ENCODE assay signal across 10 cellular contexts in the genomic region with DNA sequence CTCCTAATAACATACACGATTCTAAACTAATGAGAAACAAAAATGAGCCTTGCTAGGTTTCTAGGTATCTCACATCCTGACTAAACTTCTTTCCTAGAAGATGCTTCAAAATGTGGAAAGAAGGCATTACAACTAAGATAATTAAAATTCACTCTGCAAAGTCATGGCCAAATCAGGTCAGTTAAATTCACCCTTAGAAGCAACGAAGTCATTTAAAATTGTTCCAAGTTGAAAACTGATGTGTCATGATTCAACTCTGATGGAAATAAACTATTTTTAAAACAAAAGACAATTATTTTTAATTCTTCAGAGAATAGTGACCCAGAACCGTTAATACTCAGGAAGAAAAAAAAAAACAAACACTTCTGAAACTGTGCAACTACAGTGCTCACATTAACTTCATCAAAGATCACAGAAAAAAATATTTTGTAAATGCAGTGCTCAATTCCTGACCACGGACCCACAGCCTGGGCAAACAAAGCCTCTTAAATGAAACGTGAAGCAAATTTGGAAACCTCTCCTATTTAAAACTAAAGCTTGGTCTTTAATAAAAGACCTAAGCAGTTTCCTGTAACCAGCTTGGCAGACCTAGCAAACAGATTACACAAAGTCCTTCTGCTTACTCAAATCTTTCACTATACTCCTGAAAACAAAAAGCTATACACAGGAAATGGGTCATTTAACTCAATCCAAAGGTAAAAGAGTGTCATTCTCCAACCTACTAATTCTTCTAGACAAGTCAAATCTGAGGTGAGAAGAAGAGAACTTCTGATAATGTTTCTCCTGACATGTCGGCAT. TPM values are rescaled to one million over a fixed set of nuclear protein-coding genes. Genes with fewer than 3 reads are reported as not detected.
A peak's percentile ranks its signal among the peaks of the same experiment; 100 is the strongest.
DNase-seq lines count a peak whose midpoint lies in the region; ATAC-seq and TF ChIP-seq lines count a peak whose summit lies in the region.
"Had no signal": no experiment of that assay in that cellular context is flagged by ENCODE, and none has a peak within 500 bp of the region (broad histone marks: within the 10 kb centered on the region; RNA-seq: fewer than 3 reads in every experiment).

No MANE protein-coding gene starts in this region.

- DNase-seq in DMS53 (lab: John Stamatoyannopoulos, UW) (peak; percentile 15), DMS53 treated with DMSO at 0.1 percent for 48 hours (lab: John Stamatoyannopoulos, UW; ENCODE audit: unreplicated experiment) (no peak), PC-9 (no peak), fibroblast of mammary gland (ENCODE audit: low read depth) (peak; percentile 38), putamen (ENCODE audit: low spot score) (peak; percentile 39), Calu3 (no peak), psoas muscle (no peak)
- DNase-seq: activated CD4-positive, alpha-beta T cell treated with anti-CD3 and anti-CD28 coated beads for 48 hours; substantia nigra had no signal

- 19 to 28% (median 23%) methylated on average over 6 of the region's 6 CpGs for WGBS in psoas muscle, 3 donors

- TF ChIP-seq CTCF in PC-9 (conservative IDR thresholded peaks at IDR 0.05), result no peak
- TF ChIP-seq CTCF in fibroblast of mammary gland (conservative IDR thresholded peaks at IDR 0.05; ENCODE audit: control insufficient read depth, insufficient read depth, low read depth, low read length), result no peak
- no peak for TF ChIP-seq CTCF in Calu3 (IDR thresholded peaks at IDR 0.05; ENCODE audit: unreplicated experiment)
- TF ChIP-seq CTCF in psoas muscle (IDR thresholded peaks at IDR 0.05), result no peak

- H3K79me2 ChIP-seq in PC-9 (ENCODE audit: low read depth), result no peaks in the 10 kb centered on the region

- H3K27ac Mint-ChIP-seq in Calu3 (ENCODE audit: unreplicated experiment), result no peak overlapping the region

- H4K20me1 ChIP-seq in PC-9 (ENCODE audit: insufficient read depth), result no peaks in the 10 kb centered on the region

- H3K4me1 ChIP-seq in PC-9 (replicated peaks; ENCODE audit: insufficient read depth) (no peaks in the 10 kb centered on the region), psoas muscle (peaks cover 5% of the 10 kb centered on the region)

- H3K4me2 ChIP-seq in PC-9, result no peak overlapping the region

- POLR2A ChIA-PET in PC-9 (lab: Charles Lee; ENCODE audit: unreplicated experiment), result no interaction called here

- H3K9me3 ChIP-seq in PC-9 (ENCODE audit: insufficient read depth, low read depth), result peaks cover 3% of the 10 kb centered on the region; the same call in 1 of the 2 replicates
- no peaks in the 10 kb centered on the region for H3K9me3 ChIP-seq in psoas muscle

- H3K9me2 ChIP-seq in PC-9 (ENCODE audit: insufficient read depth), result 0 out of 2 replicates have a peak, but pooled peaks cover 5% of the 10 kb centered on the region

- no peaks in the 10 kb centered on the region for H3K36me3 Mint-ChIP-seq in Calu3 (ENCODE audit: insufficient read depth, unreplicated experiment)

- H3F3A ChIP-seq in PC-9 (ENCODE audit: insufficient read depth, low read depth), result no peaks in the 10 kb centered on the region

- no peaks in the 10 kb centered on the region for H3K9me3 Mint-ChIP-seq in Calu3 (ENCODE audit: low read depth, unreplicated experiment)

- H3K4me3 ChIP-seq in PC-9 (no peak overlapping the region), fibroblast of mammary gland (ENCODE audit: control insufficient read depth, low read depth, low read length) (no peak overlapping the region), psoas muscle (no peak overlapping the region)

- no TSS peak for BruUV-seq in PC-9 (replicated peaks; lab: Mats Ljungman, UMichigan)
- BruUV-seq in Calu3 (replicated peaks; lab: Mats Ljungman, UMichigan), result no TSS peak

- no peaks in the 10 kb centered on the region for H3K27me3 ChIP-seq in PC-9 (ENCODE audit: insufficient read depth, low read depth)
- H3K27me3 ChIP-seq in psoas muscle (ENCODE audit: insufficient read depth in 3 of 3, low read length in 2 of 3), result no peaks in the 10 kb centered on the region

- H3K36me3 ChIP-seq in PC-9 (ENCODE audit: low read depth) (no peaks in the 10 kb centered on the region), psoas muscle (ENCODE audit: insufficient read depth in 1 of 2, low read depth in 1 of 2) (no peaks in the 10 kb centered on the region)

- ATAC-seq in psoas muscle (no peak), GM18873 (IDR thresholded peaks at IDR 0.05; ENCODE audit: low FRiP score, unreplicated experiment) (no peak)

- CTCF ChIA-PET in PC-9 (lab: Charles Lee) (interaction anchor here (0.5 to 1.0 kb wide), 2 partner anchors 195 to 1672 kb away, joined by 5 to 6 read pairs; no protein-coding TSS in a partner anchor), Calu3 (lab: Charles Lee) (no interaction called here)

- H3K4me3 Mint-ChIP-seq in Calu3 (ENCODE audit: low read depth, unreplicated experiment), result no peak overlapping the region

- H3K27ac ChIP-seq in PC-9 (no peak overlapping the region), psoas muscle (no peak overlapping the region)

- H2AFZ ChIP-seq in PC-9, result peak overlapping the region; percentile 21; the same call in 1 of the 2 replicates

- no peaks in the 10 kb centered on the region for H3K27me3 Mint-ChIP-seq in Calu3 (ENCODE audit: unreplicated experiment)

- intact Hi-C loops in PC-9 (cut with micrococcal nuclease; ENCODE audit: unreplicated experiment) (no loop called here), Calu3 (cut with micrococcal nuclease; ENCODE audit: unreplicated experiment) (no loop called here), psoas muscle (cut with DNase I) (no loop called here)

- H3K4me1 Mint-ChIP-seq in Calu3 (ENCODE audit: low read depth, unreplicated experiment), result no peaks in the 10 kb centered on the region

RNA-seq across cellular contexts. Expression of gene CHN1, which starts 39.0 kb away (rescaled TPM):
- total RNA-seq in PC-9 (2021), result 11.8 and 14.0 TPM in 2 replicates
- 1.3 and 2.4 TPM in 2 replicates for total RNA-seq in Calu3 (2022)
- total RNA-seq in psoas muscle, result 1 to 10 TPM; 2.2 to 4.2 (median 2.8) TPM
- polyA plus RNA-seq in psoas muscle, result 1 to 10 TPM; 1.8 to 2.7 (median 2.3) TPM

Comparison
In these comparisons a context has a peak if more than half of its experiments do, and no peak if none do; other contexts are left out.
1. DNase-seq: peak in DMS53 (single experiment), fibroblast of mammary gland (single experiment) and putamen (single experiment); none in DMS53 treated with DMSO at 0.1 percent for 48 hours (single experiment), PC-9 (0 of 2), Calu3 (single experiment) and psoas muscle (0 of 2).